ENCODE assay signal across 27 cellular contexts in genomic region chr14:100605230-100605629, GRCh38. TPM values are rescaled to one million over a fixed set of nuclear protein-coding genes. Genes with fewer than 3 reads are reported as not detected.
"Had no signal": no experiment of that assay in that cellular context is flagged by ENCODE, and none has a peak within 500 bp of the region (broad histone marks: within the 10 kb centered on the region; RNA-seq: fewer than 3 reads in every experiment).

No MANE protein-coding gene starts in this region.

- DNase-seq: activated CD4-positive, alpha-beta memory T cell treated with anti-CD3 and anti-CD28 coated beads for 36 hours; activated CD4-positive, alpha-beta T cell treated with anti-CD3 and anti-CD28 coated beads, Interleukin-2, amount 10 ng/mL, durations not matched to agents 24 days and 14 days; activated CD8-positive, alpha-beta memory T cell treated with anti-CD3 and anti-CD28 coated beads, Interleukin-2, amount 50 U/mL, for 4 hours; activated gamma-delta T cell treated with Interleukin-2 at 50 U/mL for 16 hours; cortex of kidney; effector memory CD8-positive, alpha-beta T cell; hypothalamus; kidney glomerular epithelial cell; lower lobe of right lung; mesenchymal stem cell; natural killer cell; stimulated activated naive CD4-positive, alpha-beta T cell; SW 1271; T-helper 9 cell; trophoblast cell; uterus had no signal

- H3K4me1 ChIP-seq: gastroesophageal sphincter, heart left ventricle, left lung, lower lobe of right lung, uterus had no signal

- H3K4me3 Mint-ChIP-seq: activated CD4-positive, alpha-beta memory T cell treated with anti-CD3 and anti-CD28 coated beads for 36 hours; activated CD4-positive, alpha-beta T cell treated with anti-CD3 and anti-CD28 coated beads, Interleukin-2, amount 10 ng/mL, durations not matched to agents 24 days and 14 days; activated naive CD8-positive, alpha-beta T cell; activated T-helper 1 cell treated with anti-CD3 and anti-CD28 coated beads, Interleukin-12 subunit alpha, Interleukin-12 subunit beta, Interleukin-2, Interleukin-4 antibody, amounts not matched to agents 30 ng/mL and 10 ng/mL and 1 ng/mL, durations not matched to agents 14 hours and 24 hours and 36 hours; effector memory CD8-positive, alpha-beta T cell; natural killer cell; T-helper 1 cell treated with Interleukin-12 subunit alpha and Interleukin-12 subunit beta and Interleukin-4 antibody, amounts not matched to agents 30 μg/mL and 1 μg/mL, for 36 hours had no signal

- H3K36me3 ChIP-seq: gastroesophageal sphincter, heart left ventricle, left lung, lower lobe of right lung, thoracic aorta, uterus had no signal

- ATAC-seq: effector memory CD8-positive, alpha-beta T cell; gastroesophageal sphincter; heart left ventricle; left lung; natural killer cell had no signal

- FAIRE-seq: endothelial cell of umbilical vein, TTC549 had no signal

- H3K4me1 Mint-ChIP-seq: activated CD4-positive, alpha-beta T cell treated with anti-CD3 and anti-CD28 coated beads, Interleukin-2, amount 10 ng/mL, durations not matched to agents 24 days and 14 days had no signal

- H3K4me3 ChIP-seq: gastroesophageal sphincter, heart left ventricle, left lung, lower lobe of right lung, thoracic aorta, uterus had no signal

- H3K27ac Mint-ChIP-seq: activated CD4-positive, alpha-beta memory T cell treated with anti-CD3 and anti-CD28 coated beads for 36 hours; activated CD4-positive, alpha-beta T cell treated with anti-CD3 and anti-CD28 coated beads, Interleukin-2, amount 10 ng/mL, durations not matched to agents 24 days and 14 days; activated naive CD8-positive, alpha-beta T cell; activated T-helper 1 cell treated with anti-CD3 and anti-CD28 coated beads, Interleukin-12 subunit alpha, Interleukin-12 subunit beta, Interleukin-2, Interleukin-4 antibody, amounts not matched to agents 30 ng/mL and 10 ng/mL and 1 ng/mL, durations not matched to agents 14 hours and 24 hours and 36 hours; effector memory CD8-positive, alpha-beta T cell; natural killer cell; T-helper 1 cell treated with Interleukin-12 subunit alpha and Interleukin-12 subunit beta and Interleukin-4 antibody, amounts not matched to agents 30 μg/mL and 1 μg/mL, for 36 hours had no signal

- H3K9me3 ChIP-seq: uterus had no signal

- H3K27ac ChIP-seq: gastroesophageal sphincter, heart left ventricle, left lung, lower lobe of right lung, thoracic aorta, uterus, VCaP had no signal

- H3K27me3 ChIP-seq: uterus had no signal

RNA-seq across cellular contexts. Expression of gene BEGAIN, which starts 18.0 kb away (rescaled TPM):
- total RNA-seq: fibroblast of villous mesenchyme had no signal
- polyA plus RNA-seq: endothelial cell of umbilical vein had no signal
